ENCODE assay signal across 18 cellular contexts in genomic region chr17:5680766-5681165, GRCh38.
A peak's percentile ranks its signal among the peaks of the same experiment; 100 is the strongest.
DNase-seq lines count a peak whose midpoint lies in the region; ATAC-seq and TF ChIP-seq lines count a peak whose summit lies in the region.
"Had no signal": no experiment of that assay in that cellular context is flagged by ENCODE, and none has a peak within 500 bp of the region (broad histone marks: within the 10 kb centered on the region; RNA-seq: fewer than 3 reads in every experiment).

No MANE protein-coding gene starts in this region.

- H3K4ac ChIP-seq in trophoblast cell (ENCODE audit: low read depth, low read length) = no peak overlapping the region

- no peak overlapping the region for H3K27ac ChIP-seq in GM23338 (ENCODE audit: low read depth)
- no peak overlapping the region for H3K27ac ChIP-seq in trophoblast cell (ENCODE audit: low read depth, low read length)
- H3K27ac ChIP-seq in substantia nigra (ENCODE audit: low read depth, low read length, poor library complexity, severe bottlenecking) = no peak overlapping the region
- H3K27ac ChIP-seq: BLaER1 treated with 17β-estradiol and CSF1 and Interleukin-3, amounts not matched to agents 10 nM and 100 nM; GM23248 had no signal

- H4K91ac ChIP-seq in trophoblast cell (ENCODE audit: low read depth, low read length) = no peak overlapping the region

- TF ChIP-seq CTCF in GM23338 (conservative IDR thresholded peaks at IDR 0.05; ENCODE audit: low read depth in 2 of 2) = no peak

- no CpG with 5 or more reads among the region's 1 CpG for WGBS in trophoblast cell (ENCODE audit: extremely low coverage, insufficient coverage, insufficient read length)

- H3K4me1 ChIP-seq in GM23338 (ENCODE audit: insufficient read depth) (peaks cover 8% of the 10 kb centered on the region; the same call in 1 of the 2 replicates), trophoblast cell (ENCODE audit: control insufficient read depth in 1 of 2, insufficient read depth in 2 of 2, low read length in 2 of 2) (peaks cover 4 to 8% of the 10 kb centered on the region in 2 experiments)

- H3K4me3 ChIP-seq in GM23338 = no peak overlapping the region
- H3K4me3 ChIP-seq in trophoblast cell (ENCODE audit: low read depth, low read length) = no peak overlapping the region
- H3K4me3 ChIP-seq: BLaER1 treated with 17β-estradiol and CSF1 and Interleukin-3, amounts not matched to agents 10 nM and 100 nM; GM23248 had no signal

- no peak overlapping the region for H2BK5ac ChIP-seq in trophoblast cell (ENCODE audit: low read depth, low read length, poor library complexity)

- H3F3A ChIP-seq in GM23338 (replicated peaks; ENCODE audit: low read depth) = no peaks in the 10 kb centered on the region

- no peak overlapping the region for H2BK12ac ChIP-seq in trophoblast cell (ENCODE audit: low read length)

- no peak overlapping the region for H3K9ac ChIP-seq in trophoblast cell (ENCODE audit: low read length)
- H3K9ac ChIP-seq: BLaER1 treated with 17β-estradiol and CSF1 and Interleukin-3, amounts not matched to agents 10 nM and 100 nM; GM23248 had no signal

- no peak overlapping the region for H2AK5ac ChIP-seq in trophoblast cell (ENCODE audit: low read length)

- no peak overlapping the region; the same call in 1 of the 2 replicates for H3K4me2 ChIP-seq in GM23338
- H3K4me2 ChIP-seq in trophoblast cell (ENCODE audit: low read length) = peak overlapping the region; percentile 18
- H3K4me2 ChIP-seq: BLaER1 treated with 17β-estradiol and CSF1 and Interleukin-3, amounts not matched to agents 10 nM and 100 nM had no signal

- no peak overlapping the region for H3K18ac ChIP-seq in trophoblast cell (ENCODE audit: low read length)

- H3K23ac ChIP-seq in trophoblast cell (ENCODE audit: low read length) = peak overlapping the region; percentile 76

- H3K14ac ChIP-seq in trophoblast cell (ENCODE audit: low read length) = no peak overlapping the region

- no peaks in the 10 kb centered on the region for H3K79me1 ChIP-seq in trophoblast cell (ENCODE audit: low read length)

- H3K4me1 Mint-ChIP-seq in GM23338 = peaks cover 22% of the 10 kb centered on the region
- H3K4me1 Mint-ChIP-seq in stimulated activated memory B cell treated with anti-CD40 and anti-IgM and Interleukin-4, amounts not matched to agents 10 μg/mL and 1 μg/mL and 100 μg/mL, for 72 hours = peaks cover 20% of the 10 kb centered on the region
- H3K4me1 Mint-ChIP-seq: CD8-positive, alpha-beta memory T cell had no signal

- no peaks in the 10 kb centered on the region for H3K79me2 ChIP-seq in GM23338 (replicated peaks; ENCODE audit: insufficient read depth)
- H3K79me2 ChIP-seq in trophoblast cell (ENCODE audit: control insufficient read depth, insufficient read depth, low read length, poor library complexity) = no peaks in the 10 kb centered on the region

- H4K8ac ChIP-seq in trophoblast cell (ENCODE audit: low read depth, low read length) = no peak overlapping the region

- H3K27me3 Mint-ChIP-seq in GM23338 (ENCODE audit: insufficient read depth, low read depth, poor library complexity) = peaks cover 4% of the 10 kb centered on the region
- peaks cover 21% of the 10 kb centered on the region for H3K27me3 Mint-ChIP-seq in stimulated activated memory B cell treated with anti-CD40 and anti-IgM and Interleukin-4, amounts not matched to agents 10 μg/mL and 1 μg/mL and 100 μg/mL, for 72 hours

- H3K36me3 ChIP-seq in GM23338 (ENCODE audit: insufficient read depth) (no peaks in the 10 kb centered on the region), trophoblast cell (ENCODE audit: control insufficient read depth in 1 of 2, insufficient read depth in 2 of 2, low read length in 2 of 2) (no peaks in the 10 kb centered on the region)
- H3K36me3 ChIP-seq: BLaER1 treated with 17β-estradiol and CSF1 and Interleukin-3, amounts not matched to agents 10 nM and 100 nM had no signal

- H2AFZ ChIP-seq in GM23338 (no peak overlapping the region), trophoblast cell (ENCODE audit: insufficient read depth, low read length, poor library complexity) (no peak overlapping the region)
- H2AFZ ChIP-seq: GM23248 had no signal

- H3K27me3 ChIP-seq in GM23338 (ENCODE audit: insufficient read depth) (no peaks in the 10 kb centered on the region), trophoblast cell (ENCODE audit: insufficient read depth, low read length) (no peaks in the 10 kb centered on the region)
- H3K27me3 ChIP-seq: BLaER1 treated with 17β-estradiol and CSF1 and Interleukin-3, amounts not matched to agents 10 nM and 100 nM had no signal

- no peaks in the 10 kb centered on the region for H3K9me3 ChIP-seq in trophoblast cell (ENCODE audit: insufficient read depth, low read depth, low read length)

- no peaks in the 10 kb centered on the region for H4K20me1 ChIP-seq in GM23338 (replicated peaks; ENCODE audit: insufficient read depth)
- H4K20me1 ChIP-seq: BLaER1 treated with 17β-estradiol and CSF1 and Interleukin-3, amounts not matched to agents 10 nM and 100 nM had no signal

- peak; percentile 67 for DNase-seq in GM23338 (ENCODE audit: low spot score)
- peak; percentile 14 for DNase-seq in astrocyte of the hippocampus (ENCODE audit: low read depth, low spot score)
- peak; percentile 78 for DNase-seq in islet precursor cell
- DNase-seq in trophoblast cell = peak; percentile 1 to 3
- no peak for DNase-seq in substantia nigra (lab: John Stamatoyannopoulos, UW)
- DNase-seq in T-helper 1 cell = no peak
- DNase-seq in MV-4-11 (lab: John Stamatoyannopoulos, UW) = no peak
- DNase-seq: CD8-positive, alpha-beta memory T cell; COR-L47; DMS 273 treated with DMSO at 0.1 percent for 48 hours; DMS53; DND-41; EL; GM23248; H7 had no signal

- H3K9me3 Mint-ChIP-seq in GM23338 = peaks cover 3% of the 10 kb centered on the region; the same call in 2 of the 3 replicates
- H3K9me3 Mint-ChIP-seq in stimulated activated memory B cell treated with anti-CD40 and anti-IgM and Interleukin-4, amounts not matched to agents 10 μg/mL and 1 μg/mL and 100 μg/mL, for 72 hours = peaks cover 3% of the 10 kb centered on the region

- no peak overlapping the region for H2BK120ac ChIP-seq in trophoblast cell (ENCODE audit: insufficient read depth, low read length, poor library complexity)

- no peaks in the 10 kb centered on the region; the same call in 1 of the 2 replicates for H3K9me2 ChIP-seq in GM23338 (ENCODE audit: insufficient read depth)

- H4K12ac ChIP-seq in trophoblast cell (ENCODE audit: low read depth, low read length) = no peak overlapping the region

- peak; percentile 53 for ATAC-seq in GM23338
- no peak for ATAC-seq in stimulated activated memory B cell treated with anti-CD40 and anti-IgM and Interleukin-4, amounts not matched to agents 10 μg/mL and 1 μg/mL and 100 μg/mL, for 72 hours

- H3K27ac Mint-ChIP-seq in GM23338 = 0 out of 2 replicates have a peak overlapping the region, but pooled peaks have one; percentile 7
- no peak overlapping the region for H3K27ac Mint-ChIP-seq in stimulated activated memory B cell treated with anti-CD40 and anti-IgM and Interleukin-4, amounts not matched to agents 10 μg/mL and 1 μg/mL and 100 μg/mL, for 72 hours
- H3K27ac Mint-ChIP-seq: B cell; CD8-positive, alpha-beta memory T cell had no signal

- no peaks in the 10 kb centered on the region for H3K36me3 Mint-ChIP-seq in GM23338 (ENCODE audit: low read depth)
- no peaks in the 10 kb centered on the region for H3K36me3 Mint-ChIP-seq in stimulated activated memory B cell treated with anti-CD40 and anti-IgM and Interleukin-4, amounts not matched to agents 10 μg/mL and 1 μg/mL and 100 μg/mL, for 72 hours
- H3K36me3 Mint-ChIP-seq: CD8-positive, alpha-beta memory T cell had no signal

- H3K4me3 Mint-ChIP-seq in GM23338 = no peak overlapping the region
- no peak overlapping the region for H3K4me3 Mint-ChIP-seq in stimulated activated memory B cell treated with anti-CD40 and anti-IgM and Interleukin-4, amounts not matched to agents 10 μg/mL and 1 μg/mL and 100 μg/mL, for 72 hours
- H3K4me3 Mint-ChIP-seq: B cell; CD8-positive, alpha-beta memory T cell had no signal

TF ChIP-seq in GM23338, 12 proteins besides CTCF, POLR2A, EP300 and RAD21:
- no peak for TF ChIP-seq EZH2 (IDR thresholded peaks at IDR 0.05; ENCODE audit: low read depth, unreplicated experiment)
TF ChIP-seq in GM23338: peak in this region for 0.

Comparison
In these comparisons a context has a peak if more than half of its experiments do, and no peak if none do; other contexts are left out.
1. DNase-seq: peak in GM23338 (single experiment), astrocyte of the hippocampus (single experiment), islet precursor cell (single experiment) and trophoblast cell (2 of 2); none in substantia nigra (0 of 49), T-helper 1 cell (0 of 5) and MV-4-11 (single experiment).